Comparison of ENCODE assay signal across 1 cellular context in genomic region chr13:71492346-71492871, GRCh38.
A peak's percentile ranks its signal among the peaks of the same experiment; 100 is the strongest.
TF ChIP-seq lines count a peak whose summit lies in the region.

No MANE protein-coding gene starts in this region.

TF ChIP-seq in HepG2, 621 proteins besides CTCF, POLR2A, EP300 and RAD21 (continued from another document):
- TF ChIP-seq TRAFD1 (CRISPR knock-in tag; IDR thresholded peaks at IDR 0.05; ENCODE audit: borderline replicate concordance) (no peak), HOMEZ (CRISPR knock-in tag; IDR thresholded peaks at IDR 0.05; ENCODE audit: low read depth) (no peak), ZNF605 (CRISPR knock-in tag; IDR thresholded peaks at IDR 0.05) (no peak), HNF4A (CRISPR knock-in tag; IDR thresholded peaks at IDR 0.05) (no peak), ZNF878 (CRISPR knock-in tag; IDR thresholded peaks at IDR 0.05) (no peak), MAFF (IDR thresholded peaks at IDR 0.05; ENCODE audit: low read depth, low read length) (peak; percentile 63)
